Comparison of ENCODE assay signal across 12 cellular contexts in genomic region chr11:27124514-27125264, GRCh38.
A peak's percentile ranks its signal among the peaks of the same experiment; 100 is the strongest.
DNase-seq lines count a peak whose midpoint lies in the region; ATAC-seq and TF ChIP-seq lines count a peak whose summit lies in the region.
"Had no signal": no experiment of that assay in that cellular context is flagged by ENCODE, and none has a peak within 500 bp of the region (broad histone marks: within the 10 kb centered on the region; RNA-seq: fewer than 3 reads in every experiment).

No MANE protein-coding gene starts in this region.

- H2AK5ac ChIP-seq in IMR-90 (ENCODE audit: low read depth, low read length) = no peak overlapping the region

- H3K9ac ChIP-seq in IMR-90 (ENCODE audit: low read depth, low read length) (no peak overlapping the region), adipocyte (ENCODE audit: low read length) (no peak overlapping the region)
- H3K9ac ChIP-seq: KMS-11 had no signal

- H3K56ac ChIP-seq in IMR-90 (ENCODE audit: extremely low read depth, insufficient read depth, low read length) = no peak overlapping the region

- H4K20me1 ChIP-seq in IMR-90 (ENCODE audit: insufficient read depth, low read length) = no peaks in the 10 kb centered on the region

- DNase-seq in Ammon's horn (ENCODE audit: low spot score) (peak; percentile 28), IMR-90 (peak; percentile 42), adipocyte (ENCODE audit: low read depth) (peak; percentile 62), kidney tubule cell (ENCODE audit: low spot score) (peak; percentile 37), T-helper 2 cell (no peak), nephron progenitor cell (no peak)
- no peak for DNase-seq in stimulated activated naive B cell treated with anti-CD40 and anti-IgM and Interleukin-4, amounts not matched to agents 10 μg/mL and 1 μg/mL and 100 μg/mL, for 72 hours
- DNase-seq: activated B cell treated with CpG ODN at 0.5 μM for 24 hours, cortex of kidney had no signal

- H2BK20ac ChIP-seq in IMR-90 (ENCODE audit: low read depth, low read length) = no peak overlapping the region

- H2AK9ac ChIP-seq in IMR-90 (replicated peaks; ENCODE audit: low read depth, low read length, poor library complexity) = no peak overlapping the region

- H3K36me3 Mint-ChIP-seq in nephron progenitor cell (ENCODE audit: low read depth) = no peaks in the 10 kb centered on the region
- no peaks in the 10 kb centered on the region for H3K36me3 Mint-ChIP-seq in stimulated activated naive B cell treated with anti-CD40 and anti-IgM and Interleukin-4, amounts not matched to agents 10 μg/mL and 1 μg/mL and 100 μg/mL, for 72 hours

- TF ChIP-seq POLR2A in IMR-90 (IDR thresholded peaks at IDR 0.05; ENCODE audit: low read depth, low read length) = no peak

- POLR2A ChIA-PET in IMR-90 (lab: Charles Lee; ENCODE audit: unreplicated experiment) = no interaction called here

- H2BK120ac ChIP-seq in IMR-90 (ENCODE audit: low read depth, low read length) = no peak overlapping the region

- in situ Hi-C loops in IMR-90 (cut with MboI; ENCODE audit: low sequenced_read_pairs) = no loop called here

- no peaks in the 10 kb centered on the region for H3K36me3 ChIP-seq in IMR-90 (ENCODE audit: control insufficient read depth, insufficient read depth, low read length)
- no peaks in the 10 kb centered on the region for H3K36me3 ChIP-seq in adipocyte (ENCODE audit: control insufficient read depth, insufficient read depth, low read length, severe bottlenecking)

- H3K4me1 ChIP-seq in IMR-90 (ENCODE audit: control insufficient read depth, insufficient read depth, low read length) (no peaks in the 10 kb centered on the region), adipocyte (ENCODE audit: control insufficient read depth, insufficient read depth, low read length) (peaks cover 7% of the 10 kb centered on the region)

- no peak overlapping the region for H2AFZ ChIP-seq in IMR-90 (replicated peaks; ENCODE audit: low read length, poor library complexity)

- H3K4me3 Mint-ChIP-seq in nephron progenitor cell = no peak overlapping the region
- H3K4me3 Mint-ChIP-seq in stimulated activated naive B cell treated with anti-CD40 and anti-IgM and Interleukin-4, amounts not matched to agents 10 μg/mL and 1 μg/mL and 100 μg/mL, for 72 hours = no peak overlapping the region
- H3K4me3 Mint-ChIP-seq: activated B cell treated with CpG ODN at 0.5 μM for 24 hours had no signal

- H3K14ac ChIP-seq in IMR-90 (replicated peaks; ENCODE audit: low read depth, low read length) = no peak overlapping the region

- peak; percentile 71 for ATAC-seq in IMR-90 (ENCODE audit: low read depth)
- ATAC-seq in HG03159 (IDR thresholded peaks at IDR 0.05; ENCODE audit: unreplicated experiment) = no peak
- ATAC-seq in stimulated activated naive B cell treated with anti-CD40 and anti-IgM and Interleukin-4, amounts not matched to agents 10 μg/mL and 1 μg/mL and 100 μg/mL, for 72 hours (replicated peaks) = no peak

- no peak overlapping the region for H4K8ac ChIP-seq in IMR-90 (ENCODE audit: low read depth in 2 of 2, low read length in 2 of 2)

- H3K4ac ChIP-seq in IMR-90 (ENCODE audit: low read depth, low read length) = no peak overlapping the region

- no peak overlapping the region for H2BK15ac ChIP-seq in IMR-90 (ENCODE audit: low read depth, low read length)

- H3K9me3 ChIP-seq in IMR-90 (ENCODE audit: control insufficient read depth, insufficient read depth, low read length) (no peaks in the 10 kb centered on the region), adipocyte (ENCODE audit: control insufficient read depth, low read length) (no peaks in the 10 kb centered on the region)

- peaks cover 1% of the 10 kb centered on the region; the same call in 1 of the 2 replicates for H3K27me3 ChIP-seq in IMR-90 (ENCODE audit: control insufficient read depth, insufficient read depth, low read length)
- no peaks in the 10 kb centered on the region for H3K27me3 ChIP-seq in adipocyte (replicated peaks; ENCODE audit: control insufficient read depth, insufficient read depth, low read length)

- TF ChIP-seq CTCF in IMR-90 (conservative IDR thresholded peaks at IDR 0.05; ENCODE audit: low read depth, low read length) = peak; percentile 53
- no peak for TF ChIP-seq CTCF in nephron progenitor cell (IDR thresholded peaks at IDR 0.05)

- H3K4me2 ChIP-seq in IMR-90 (ENCODE audit: low read depth, low read length) = no peak overlapping the region
- H3K4me2 ChIP-seq: KMS-11 had no signal

- H3K4me3 ChIP-seq in IMR-90 (ENCODE audit: insufficient read depth, low read depth, low read length) (no peak overlapping the region), adipocyte (ENCODE audit: low read length) (no peak overlapping the region)

- BruUV-seq in IMR-90 (replicated peaks; lab: Mats Ljungman, UMichigan) = no TSS peak

- no peaks in the 10 kb centered on the region for H3K9me1 ChIP-seq in IMR-90 (ENCODE audit: insufficient read depth, low read length)

- H3K27me3 Mint-ChIP-seq in nephron progenitor cell (ENCODE audit: low read depth, poor library complexity) = no peaks in the 10 kb centered on the region
- H3K27me3 Mint-ChIP-seq in stimulated activated naive B cell treated with anti-CD40 and anti-IgM and Interleukin-4, amounts not matched to agents 10 μg/mL and 1 μg/mL and 100 μg/mL, for 72 hours = no peaks in the 10 kb centered on the region
- H3K27me3 Mint-ChIP-seq: activated B cell treated with CpG ODN at 0.5 μM for 24 hours had no signal

- TF ChIP-seq RAD21 in IMR-90 (IDR thresholded peaks at IDR 0.05; ENCODE audit: low read length) = peak; percentile 62

- intact Hi-C loops in IMR-90 (cut with micrococcal nuclease) = loop anchor here (1.0 kb wide), 1 partner anchor 370 kb away; no protein-coding TSS in a partner anchor

- WGBS in IMR-90 (ENCODE audit: extremely low coverage in 2 of 2, insufficient read length in 1 of 2), 2 experiments = no CpG with 5 or more reads among the region's 7 CpGs

- dilution Hi-C loops in IMR-90 (cut with HindIII; ENCODE audit: low sequenced_read_pairs, unreplicated experiment) = loop anchor here (25.0 kb wide), 1 partner anchor 387 kb away; no protein-coding TSS in a partner anchor

- H3K79me1 ChIP-seq in IMR-90 (ENCODE audit: low read depth in 1 of 2, low read length in 2 of 2) = no peaks in the 10 kb centered on the region

- no peak overlapping the region for H3K27ac Mint-ChIP-seq in nephron progenitor cell
- no peak overlapping the region for H3K27ac Mint-ChIP-seq in stimulated activated naive B cell treated with anti-CD40 and anti-IgM and Interleukin-4, amounts not matched to agents 10 μg/mL and 1 μg/mL and 100 μg/mL, for 72 hours
- H3K27ac Mint-ChIP-seq: activated B cell treated with CpG ODN at 0.5 μM for 24 hours; activated T-helper 2 cell treated with anti-CD3 and anti-CD28 coated beads, Interferon-gamma antibody, Interleukin-2, Interleukin-4, amounts not matched to agents 10 μg/mL and 5 μg/mL and 100 μg/mL, durations not matched to agents 14 hours and 24 hours and 36 hours had no signal

- H4K5ac ChIP-seq in IMR-90 (ENCODE audit: low read depth, low read length) = no peak overlapping the region

- no peak overlapping the region for H3K18ac ChIP-seq in IMR-90 (ENCODE audit: low read depth, low read length)

- no peaks in the 10 kb centered on the region for H3K4me1 Mint-ChIP-seq in nephron progenitor cell
- H3K4me1 Mint-ChIP-seq in stimulated activated naive B cell treated with anti-CD40 and anti-IgM and Interleukin-4, amounts not matched to agents 10 μg/mL and 1 μg/mL and 100 μg/mL, for 72 hours = no peaks in the 10 kb centered on the region
- H3K4me1 Mint-ChIP-seq: activated B cell treated with CpG ODN at 0.5 μM for 24 hours had no signal

- no peaks in the 10 kb centered on the region for H3K9me3 Mint-ChIP-seq in nephron progenitor cell
- H3K9me3 Mint-ChIP-seq in stimulated activated naive B cell treated with anti-CD40 and anti-IgM and Interleukin-4, amounts not matched to agents 10 μg/mL and 1 μg/mL and 100 μg/mL, for 72 hours = no peaks in the 10 kb centered on the region
- H3K9me3 Mint-ChIP-seq: activated B cell treated with CpG ODN at 0.5 μM for 24 hours; activated T-helper 2 cell treated with anti-CD3 and anti-CD28 coated beads, Interferon-gamma antibody, Interleukin-2, Interleukin-4, amounts not matched to agents 10 μg/mL and 5 μg/mL and 100 μg/mL, durations not matched to agents 14 hours and 24 hours and 36 hours had no signal

- no peak overlapping the region for H3K23ac ChIP-seq in IMR-90 (ENCODE audit: low read depth, low read length)

- H2BK5ac ChIP-seq in IMR-90 (ENCODE audit: low read depth, low read length, poor library complexity, severe bottlenecking) = no peak overlapping the region

- no peak overlapping the region for H3K27ac ChIP-seq in IMR-90 (ENCODE audit: insufficient read depth, low read length)
- H3K27ac ChIP-seq: KMS-11 had no signal

- CTCF ChIA-PET in IMR-90 (lab: Yijun Ruan, JAX) = interaction anchor here (0.6 to 1.0 kb wide), 5 partner anchors 34 to 371 kb away, joined by 3 read pairs; no protein-coding TSS in a partner anchor

- no peak overlapping the region for H4K91ac ChIP-seq in IMR-90 (ENCODE audit: insufficient read depth, low read depth, low read length)

TF ChIP-seq in IMR-90, 13 proteins besides CTCF, POLR2A, EP300 and RAD21:
- TF ChIP-seq FOS (IDR thresholded peaks at IDR 0.05; ENCODE audit: low read depth, low read length) (no peak), RCOR1 (IDR thresholded peaks at IDR 0.05; ENCODE audit: insufficient replicate concordance, low read length) (no peak), ELK1 (IDR thresholded peaks at IDR 0.05; ENCODE audit: borderline replicate concordance, low read depth, low read length) (no peak), SMC3 (IDR thresholded peaks at IDR 0.05; ENCODE audit: low read depth, low read length) (peak; percentile 56)

Comparison
In these comparisons a context has a peak if more than half of its experiments do, and no peak if none do; other contexts are left out.
1. DNase-seq: peak in Ammon's horn (single experiment), IMR-90 (single experiment), adipocyte (single experiment) and kidney tubule cell (single experiment); none in T-helper 2 cell (0 of 5), nephron progenitor cell (single experiment) and stimulated activated naive B cell treated with anti-CD40 and anti-IgM and Interleukin-4, amounts not matched to agents 10 μg/mL and 1 μg/mL and 100 μg/mL, for 72 hours (single experiment).